1 cellular context compared by ENCODE assay signal in the genomic region with DNA sequence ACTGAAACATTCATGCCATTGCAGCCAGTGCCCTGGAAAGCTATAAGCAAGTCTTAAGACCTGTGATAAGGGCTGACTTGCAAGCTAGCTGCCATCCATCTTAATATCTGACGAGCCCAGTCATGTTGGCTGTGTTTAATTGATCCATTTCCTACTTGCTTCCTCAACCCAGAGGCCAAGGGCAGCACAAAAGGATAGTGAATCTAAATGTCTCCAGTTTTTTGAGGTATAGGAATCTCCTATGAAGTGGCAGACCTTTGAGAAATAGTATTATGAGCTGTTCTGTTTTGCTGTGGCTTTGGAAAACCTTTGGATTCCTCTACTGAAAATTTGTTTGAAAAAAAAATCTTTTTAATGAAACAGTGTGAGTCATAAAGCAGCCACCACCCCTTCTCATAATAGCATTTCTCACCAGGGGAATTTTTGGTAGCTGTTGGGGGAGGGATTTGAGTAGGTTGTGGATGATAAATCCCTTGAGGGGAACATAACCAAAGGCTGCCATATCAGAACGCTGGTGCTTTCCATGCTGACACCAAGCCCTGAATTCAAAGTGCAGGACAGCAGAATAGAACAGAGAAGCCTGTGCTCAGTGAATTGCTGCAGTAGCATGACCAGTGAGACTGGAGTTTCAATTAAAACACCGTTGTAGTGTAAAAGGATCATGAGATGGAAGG.
TF ChIP-seq lines count a peak whose summit lies in the region.

No MANE protein-coding gene starts in this region.

TF ChIP-seq in K562, 482 proteins besides CTCF, POLR2A, EP300 and RAD21 (continued from another document):
- TF ChIP-seq, protein P1, sequence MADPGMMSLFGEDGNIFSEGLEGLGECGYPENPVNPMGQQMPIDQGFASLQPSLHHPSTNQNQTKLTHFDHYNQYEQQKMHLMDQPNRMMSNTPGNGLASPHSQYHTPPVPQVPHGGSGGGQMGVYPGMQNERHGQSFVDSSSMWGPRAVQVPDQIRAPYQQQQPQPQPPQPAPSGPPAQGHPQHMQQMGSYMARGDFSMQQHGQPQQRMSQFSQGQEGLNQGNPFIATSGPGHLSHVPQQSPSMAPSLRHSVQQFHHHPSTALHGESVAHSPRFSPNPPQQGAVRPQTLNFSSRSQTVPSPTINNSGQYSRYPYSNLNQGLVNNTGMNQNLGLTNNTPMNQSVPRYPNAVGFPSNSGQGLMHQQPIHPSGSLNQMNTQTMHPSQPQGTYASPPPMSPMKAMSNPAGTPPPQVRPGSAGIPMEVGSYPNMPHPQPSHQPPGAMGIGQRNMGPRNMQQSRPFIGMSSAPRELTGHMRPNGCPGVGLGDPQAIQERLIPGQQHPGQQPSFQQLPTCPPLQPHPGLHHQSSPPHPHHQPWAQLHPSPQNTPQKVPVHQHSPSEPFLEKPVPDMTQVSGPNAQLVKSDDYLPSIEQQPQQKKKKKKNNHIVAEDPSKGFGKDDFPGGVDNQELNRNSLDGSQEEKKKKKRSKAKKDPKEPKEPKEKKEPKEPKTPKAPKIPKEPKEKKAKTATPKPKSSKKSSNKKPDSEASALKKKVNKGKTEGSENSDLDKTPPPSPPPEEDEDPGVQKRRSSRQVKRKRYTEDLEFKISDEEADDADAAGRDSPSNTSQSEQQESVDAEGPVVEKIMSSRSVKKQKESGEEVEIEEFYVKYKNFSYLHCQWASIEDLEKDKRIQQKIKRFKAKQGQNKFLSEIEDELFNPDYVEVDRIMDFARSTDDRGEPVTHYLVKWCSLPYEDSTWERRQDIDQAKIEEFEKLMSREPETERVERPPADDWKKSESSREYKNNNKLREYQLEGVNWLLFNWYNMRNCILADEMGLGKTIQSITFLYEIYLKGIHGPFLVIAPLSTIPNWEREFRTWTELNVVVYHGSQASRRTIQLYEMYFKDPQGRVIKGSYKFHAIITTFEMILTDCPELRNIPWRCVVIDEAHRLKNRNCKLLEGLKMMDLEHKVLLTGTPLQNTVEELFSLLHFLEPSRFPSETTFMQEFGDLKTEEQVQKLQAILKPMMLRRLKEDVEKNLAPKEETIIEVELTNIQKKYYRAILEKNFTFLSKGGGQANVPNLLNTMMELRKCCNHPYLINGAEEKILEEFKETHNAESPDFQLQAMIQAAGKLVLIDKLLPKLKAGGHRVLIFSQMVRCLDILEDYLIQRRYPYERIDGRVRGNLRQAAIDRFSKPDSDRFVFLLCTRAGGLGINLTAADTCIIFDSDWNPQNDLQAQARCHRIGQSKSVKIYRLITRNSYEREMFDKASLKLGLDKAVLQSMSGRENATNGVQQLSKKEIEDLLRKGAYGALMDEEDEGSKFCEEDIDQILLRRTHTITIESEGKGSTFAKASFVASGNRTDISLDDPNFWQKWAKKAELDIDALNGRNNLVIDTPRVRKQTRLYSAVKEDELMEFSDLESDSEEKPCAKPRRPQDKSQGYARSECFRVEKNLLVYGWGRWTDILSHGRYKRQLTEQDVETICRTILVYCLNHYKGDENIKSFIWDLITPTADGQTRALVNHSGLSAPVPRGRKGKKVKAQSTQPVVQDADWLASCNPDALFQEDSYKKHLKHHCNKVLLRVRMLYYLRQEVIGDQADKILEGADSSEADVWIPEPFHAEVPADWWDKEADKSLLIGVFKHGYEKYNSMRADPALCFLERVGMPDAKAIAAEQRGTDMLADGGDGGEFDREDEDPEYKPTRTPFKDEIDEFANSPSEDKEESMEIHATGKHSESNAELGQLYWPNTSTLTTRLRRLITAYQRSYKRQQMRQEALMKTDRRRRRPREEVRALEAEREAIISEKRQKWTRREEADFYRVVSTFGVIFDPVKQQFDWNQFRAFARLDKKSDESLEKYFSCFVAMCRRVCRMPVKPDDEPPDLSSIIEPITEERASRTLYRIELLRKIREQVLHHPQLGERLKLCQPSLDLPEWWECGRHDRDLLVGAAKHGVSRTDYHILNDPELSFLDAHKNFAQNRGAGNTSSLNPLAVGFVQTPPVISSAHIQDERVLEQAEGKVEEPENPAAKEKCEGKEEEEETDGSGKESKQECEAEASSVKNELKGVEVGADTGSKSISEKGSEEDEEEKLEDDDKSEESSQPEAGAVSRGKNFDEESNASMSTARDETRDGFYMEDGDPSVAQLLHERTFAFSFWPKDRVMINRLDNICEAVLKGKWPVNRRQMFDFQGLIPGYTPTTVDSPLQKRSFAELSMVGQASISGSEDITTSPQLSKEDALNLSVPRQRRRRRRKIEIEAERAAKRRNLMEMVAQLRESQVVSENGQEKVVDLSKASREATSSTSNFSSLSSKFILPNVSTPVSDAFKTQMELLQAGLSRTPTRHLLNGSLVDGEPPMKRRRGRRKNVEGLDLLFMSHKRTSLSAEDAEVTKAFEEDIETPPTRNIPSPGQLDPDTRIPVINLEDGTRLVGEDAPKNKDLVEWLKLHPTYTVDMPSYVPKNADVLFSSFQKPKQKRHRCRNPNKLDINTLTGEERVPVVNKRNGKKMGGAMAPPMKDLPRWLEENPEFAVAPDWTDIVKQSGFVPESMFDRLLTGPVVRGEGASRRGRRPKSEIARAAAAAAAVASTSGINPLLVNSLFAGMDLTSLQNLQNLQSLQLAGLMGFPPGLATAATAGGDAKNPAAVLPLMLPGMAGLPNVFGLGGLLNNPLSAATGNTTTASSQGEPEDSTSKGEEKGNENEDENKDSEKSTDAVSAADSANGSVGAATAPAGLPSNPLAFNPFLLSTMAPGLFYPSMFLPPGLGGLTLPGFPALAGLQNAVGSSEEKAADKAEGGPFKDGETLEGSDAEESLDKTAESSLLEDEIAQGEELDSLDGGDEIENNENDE (IDR thresholded peaks at IDR 0.05; ENCODE audit: low read depth, low read length): no peak
- TF ChIP-seq NFIX (CRISPR knock-in tag; IDR thresholded peaks at IDR 0.05; ENCODE audit: low read depth) (no peak), TCF7 (IDR thresholded peaks at IDR 0.05; ENCODE audit: borderline replicate concordance) (no peak), SP1 (CRISPR knock-in tag; IDR thresholded peaks at IDR 0.05) (no peak), LCOR (CRISPR knock-in tag; IDR thresholded peaks at IDR 0.05) (no peak), YY1 (IDR thresholded peaks at IDR 0.05; ENCODE audit: borderline replicate concordance in 1 of 3, control insufficient read depth in 1 of 3, extremely low read depth in 1 of 3, insufficient read depth in 3 of 3, insufficient read length in 1 of 3, insufficient replicate concordance in 2 of 3, low read depth in 1 of 3, low read length in 2 of 3) (peak in 1 of 3 experiments; percentile 32), POLR2B (IDR thresholded peaks at IDR 0.05; ENCODE audit: low read depth, partially characterized antibody) (no peak), CSDE1 (IDR thresholded peaks at IDR 0.05) (no peak)
- TF ChIP-seq, protein P2, sequence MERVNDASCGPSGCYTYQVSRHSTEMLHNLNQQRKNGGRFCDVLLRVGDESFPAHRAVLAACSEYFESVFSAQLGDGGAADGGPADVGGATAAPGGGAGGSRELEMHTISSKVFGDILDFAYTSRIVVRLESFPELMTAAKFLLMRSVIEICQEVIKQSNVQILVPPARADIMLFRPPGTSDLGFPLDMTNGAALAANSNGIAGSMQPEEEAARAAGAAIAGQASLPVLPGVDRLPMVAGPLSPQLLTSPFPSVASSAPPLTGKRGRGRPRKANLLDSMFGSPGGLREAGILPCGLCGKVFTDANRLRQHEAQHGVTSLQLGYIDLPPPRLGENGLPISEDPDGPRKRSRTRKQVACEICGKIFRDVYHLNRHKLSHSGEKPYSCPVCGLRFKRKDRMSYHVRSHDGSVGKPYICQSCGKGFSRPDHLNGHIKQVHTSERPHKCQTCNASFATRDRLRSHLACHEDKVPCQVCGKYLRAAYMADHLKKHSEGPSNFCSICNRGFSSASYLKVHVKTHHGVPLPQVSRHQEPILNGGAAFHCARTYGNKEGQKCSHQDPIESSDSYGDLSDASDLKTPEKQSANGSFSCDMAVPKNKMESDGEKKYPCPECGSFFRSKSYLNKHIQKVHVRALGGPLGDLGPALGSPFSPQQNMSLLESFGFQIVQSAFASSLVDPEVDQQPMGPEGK (CRISPR knock-in tag; IDR thresholded peaks at IDR 0.05; ENCODE audit: borderline replicate concordance): no peak
- TF ChIP-seq, protein P3, sequence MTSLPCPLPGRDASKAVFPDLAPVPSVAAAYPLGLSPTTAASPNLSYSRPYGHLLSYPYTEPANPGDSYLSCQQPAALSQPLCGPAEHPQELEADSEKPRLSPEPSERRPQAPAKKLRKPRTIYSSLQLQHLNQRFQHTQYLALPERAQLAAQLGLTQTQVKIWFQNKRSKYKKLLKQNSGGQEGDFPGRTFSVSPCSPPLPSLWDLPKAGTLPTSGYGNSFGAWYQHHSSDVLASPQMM (CRISPR knock-in tag; IDR thresholded peaks at IDR 0.05): no peak
- TF ChIP-seq, protein P4, sequence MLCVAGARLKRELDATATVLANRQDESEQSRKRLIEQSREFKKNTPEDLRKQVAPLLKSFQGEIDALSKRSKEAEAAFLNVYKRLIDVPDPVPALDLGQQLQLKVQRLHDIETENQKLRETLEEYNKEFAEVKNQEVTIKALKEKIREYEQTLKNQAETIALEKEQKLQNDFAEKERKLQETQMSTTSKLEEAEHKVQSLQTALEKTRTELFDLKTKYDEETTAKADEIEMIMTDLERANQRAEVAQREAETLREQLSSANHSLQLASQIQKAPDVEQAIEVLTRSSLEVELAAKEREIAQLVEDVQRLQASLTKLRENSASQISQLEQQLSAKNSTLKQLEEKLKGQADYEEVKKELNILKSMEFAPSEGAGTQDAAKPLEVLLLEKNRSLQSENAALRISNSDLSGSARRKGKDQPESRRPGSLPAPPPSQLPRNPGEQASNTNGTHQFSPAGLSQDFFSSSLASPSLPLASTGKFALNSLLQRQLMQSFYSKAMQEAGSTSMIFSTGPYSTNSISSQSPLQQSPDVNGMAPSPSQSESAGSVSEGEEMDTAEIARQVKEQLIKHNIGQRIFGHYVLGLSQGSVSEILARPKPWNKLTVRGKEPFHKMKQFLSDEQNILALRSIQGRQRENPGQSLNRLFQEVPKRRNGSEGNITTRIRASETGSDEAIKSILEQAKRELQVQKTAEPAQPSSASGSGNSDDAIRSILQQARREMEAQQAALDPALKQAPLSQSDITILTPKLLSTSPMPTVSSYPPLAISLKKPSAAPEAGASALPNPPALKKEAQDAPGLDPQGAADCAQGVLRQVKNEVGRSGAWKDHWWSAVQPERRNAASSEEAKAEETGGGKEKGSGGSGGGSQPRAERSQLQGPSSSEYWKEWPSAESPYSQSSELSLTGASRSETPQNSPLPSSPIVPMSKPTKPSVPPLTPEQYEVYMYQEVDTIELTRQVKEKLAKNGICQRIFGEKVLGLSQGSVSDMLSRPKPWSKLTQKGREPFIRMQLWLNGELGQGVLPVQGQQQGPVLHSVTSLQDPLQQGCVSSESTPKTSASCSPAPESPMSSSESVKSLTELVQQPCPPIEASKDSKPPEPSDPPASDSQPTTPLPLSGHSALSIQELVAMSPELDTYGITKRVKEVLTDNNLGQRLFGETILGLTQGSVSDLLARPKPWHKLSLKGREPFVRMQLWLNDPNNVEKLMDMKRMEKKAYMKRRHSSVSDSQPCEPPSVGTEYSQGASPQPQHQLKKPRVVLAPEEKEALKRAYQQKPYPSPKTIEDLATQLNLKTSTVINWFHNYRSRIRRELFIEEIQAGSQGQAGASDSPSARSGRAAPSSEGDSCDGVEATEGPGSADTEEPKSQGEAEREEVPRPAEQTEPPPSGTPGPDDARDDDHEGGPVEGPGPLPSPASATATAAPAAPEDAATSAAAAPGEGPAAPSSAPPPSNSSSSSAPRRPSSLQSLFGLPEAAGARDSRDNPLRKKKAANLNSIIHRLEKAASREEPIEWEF (CRISPR knock-in tag; IDR thresholded peaks at IDR 0.05): peak; percentile 75; the same call in 1 of the 2 replicates
